In the genomic region with DNA sequence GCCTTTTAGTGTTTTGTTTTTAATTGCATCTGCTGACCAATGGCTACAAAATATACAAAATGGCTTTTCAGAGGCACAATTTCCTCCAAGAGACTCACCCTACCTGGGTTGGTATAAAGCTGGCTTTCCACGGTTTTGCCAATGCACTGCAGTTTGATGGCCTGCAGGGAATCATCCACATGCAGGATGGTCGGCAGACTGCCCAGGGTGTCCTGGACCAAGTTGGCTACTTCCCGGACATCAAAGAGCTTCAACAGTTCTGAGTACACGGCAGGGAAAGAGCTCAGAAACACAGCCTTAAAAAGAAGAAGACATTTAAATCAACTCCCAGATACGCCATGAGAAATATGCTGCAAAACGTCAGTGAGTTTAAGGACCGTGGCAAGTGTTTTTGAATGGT, we compare ENCODE assay signal across 27 cellular contexts.
"Had no signal": no experiment of that assay in that cellular context is flagged by ENCODE, and none has a peak within 500 bp of the region (broad histone marks: within the 10 kb centered on the region; RNA-seq: fewer than 3 reads in every experiment).

No MANE protein-coding gene starts in this region.

- H3K27ac ChIP-seq: left ventricle myocardium inferior, pancreas, prostate gland, spleen, suprapubic skin, thoracic aorta, tibial artery, upper lobe of right lung had no signal

- H3K27ac Mint-ChIP-seq: memory B cell; naive thymus-derived CD8-positive, alpha-beta T cell; nephron; stimulated activated effector memory CD8-positive, alpha-beta T cell treated with anti-CD3 and anti-CD28 coated beads, Interleukin-12 subunit alpha, Interleukin-12 subunit beta, amount 100 ng/mL, for 72 hours; stimulated activated naive CD8-positive, alpha-beta T cell treated with anti-CD3 and anti-CD28 coated beads, Interleukin-15, Interleukin-2, amounts not matched to agents 100 ng/mL and 50 ng/mL, for 24 hours had no signal

- H3K4me1 ChIP-seq: pancreas, prostate gland, spleen, suprapubic skin, upper lobe of right lung had no signal

- H3K27me3 ChIP-seq: pancreas, spleen, suprapubic skin, tibial artery, upper lobe of right lung had no signal

- H3K27me3 Mint-ChIP-seq: stimulated activated naive CD8-positive, alpha-beta T cell treated with anti-CD3 and anti-CD28 coated beads, Interleukin-15, Interleukin-2, amounts not matched to agents 100 ng/mL and 50 ng/mL, for 24 hours had no signal

- H3K4me3 ChIP-seq: left ventricle myocardium inferior, lung, mucosa of descending colon, pancreas, prostate gland, spleen, suprapubic skin, thoracic aorta, tibial artery, upper lobe of right lung had no signal

- H3K9me3 ChIP-seq: left ventricle myocardium inferior, mucosa of descending colon, pancreas, prostate gland, spleen, suprapubic skin, thoracic aorta, tibial artery, upper lobe of right lung had no signal

- FAIRE-seq: pancreas, small intestine, urothelium cell line had no signal

- H3K36me3 Mint-ChIP-seq: memory B cell; naive thymus-derived CD8-positive, alpha-beta T cell; stimulated activated effector memory CD8-positive, alpha-beta T cell treated with anti-CD3 and anti-CD28 coated beads, Interleukin-12 subunit alpha, Interleukin-12 subunit beta, amount 100 ng/mL, for 72 hours had no signal

- DNase-seq: islet precursor cell; left ventricle myocardium inferior; midbrain; mucosa of descending colon; naive thymus-derived CD8-positive, alpha-beta T cell; pancreas; posterior cingulate gyrus; retina; right cardiac atrium; small intestine; spleen; stimulated activated CD4-positive, alpha-beta T cell treated with anti-CD3 and anti-CD28 coated beads, Interleukin-4, amount 100 ng/mL, for 24 hours; stimulated activated naive CD4-positive, alpha-beta T cell; tibial artery; trophoblast cell; upper lobe of right lung had no signal

- H3K36me3 ChIP-seq: pancreas, prostate gland, spleen, suprapubic skin, thoracic aorta had no signal

- H3K4me1 Mint-ChIP-seq: memory B cell; stimulated activated effector memory CD8-positive, alpha-beta T cell treated with anti-CD3 and anti-CD28 coated beads, Interleukin-12 subunit alpha, Interleukin-12 subunit beta, amount 100 ng/mL, for 72 hours had no signal

- ATAC-seq: mucosa of descending colon; naive thymus-derived CD8-positive, alpha-beta T cell; pancreas; right cardiac atrium; sciatic nerve; stimulated activated effector memory CD8-positive, alpha-beta T cell treated with anti-CD3 and anti-CD28 coated beads, Interleukin-12 subunit alpha, Interleukin-12 subunit beta, amount 100 ng/mL, for 72 hours; upper lobe of right lung had no signal

- H3K9me3 Mint-ChIP-seq: memory B cell; nephron; stimulated activated naive CD8-positive, alpha-beta T cell treated with anti-CD3 and anti-CD28 coated beads, Interleukin-15, Interleukin-2, amounts not matched to agents 100 ng/mL and 50 ng/mL, for 24 hours had no signal

- H3K4me3 Mint-ChIP-seq: memory B cell; naive thymus-derived CD8-positive, alpha-beta T cell; nephron; neural crest cell; stimulated activated effector memory CD8-positive, alpha-beta T cell treated with anti-CD3 and anti-CD28 coated beads, Interleukin-12 subunit alpha, Interleukin-12 subunit beta, amount 100 ng/mL, for 72 hours; stimulated activated naive CD8-positive, alpha-beta T cell treated with anti-CD3 and anti-CD28 coated beads, Interleukin-15, Interleukin-2, amounts not matched to agents 100 ng/mL and 50 ng/mL, for 24 hours had no signal
